9 cellular contexts compared by ENCODE assay signal in the genomic region with DNA sequence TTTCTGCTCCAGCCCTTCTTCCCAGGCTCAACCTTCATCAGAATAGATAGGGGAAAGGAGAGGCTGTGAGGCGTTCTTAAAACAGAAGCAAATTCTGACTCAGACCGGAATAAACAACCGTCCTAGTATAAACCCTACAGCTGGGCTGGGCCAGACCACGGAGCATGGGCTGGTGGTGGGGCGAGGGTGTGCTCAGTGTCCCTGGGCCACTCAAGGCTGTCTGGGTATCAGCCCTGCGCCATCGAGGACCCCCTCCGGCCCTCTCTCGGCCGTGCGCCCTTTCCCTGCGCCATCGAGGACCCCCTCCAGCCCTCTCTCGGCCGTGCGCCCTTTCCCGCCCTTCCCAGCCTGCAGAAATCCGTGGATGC. TPM values are rescaled to one million over a fixed set of nuclear protein-coding genes. Genes with fewer than 3 reads are reported as not detected.
A peak's percentile ranks its signal among the peaks of the same experiment; 100 is the strongest.
DNase-seq lines count a peak whose midpoint lies in the region; ATAC-seq and TF ChIP-seq lines count a peak whose summit lies in the region.
"Had no signal": no experiment of that assay in that cellular context is flagged by ENCODE, and none has a peak within 500 bp of the region (broad histone marks: within the 10 kb centered on the region; RNA-seq: fewer than 3 reads in every experiment).

No MANE protein-coding gene starts in this region.

- H3K36me3 ChIP-seq in OCI-LY3 (replicated peaks; ENCODE audit: low read depth, low read length) (no peaks in the 10 kb centered on the region), esophagus squamous epithelium (peaks cover 33 to 98% (median 49%) of the 10 kb centered on the region in 3 donors)

- H3K9me3 ChIP-seq in OCI-LY3 (ENCODE audit: insufficient read depth, low read length) (no peaks in the 10 kb centered on the region), esophagus squamous epithelium (no peaks in the 10 kb centered on the region)

- peaks cover 11% of the 10 kb centered on the region; the same call in 1 of the 2 replicates for H3K4me1 ChIP-seq in OCI-LY3 (ENCODE audit: low read length)
- H3K4me1 ChIP-seq in esophagus squamous epithelium: peaks cover 13 to 25% (median 14%) of the 10 kb centered on the region in 3 donors

- H3K4me3 ChIP-seq in OCI-LY3 (ENCODE audit: low read length) (no peak overlapping the region), esophagus squamous epithelium (peak overlapping the region; percentile 15 to 63 (median 44))

- no peak overlapping the region for H2AFZ ChIP-seq in OCI-LY3 (ENCODE audit: low read depth, low read length)

- intact Hi-C loops in esophagus squamous epithelium (cut with DNase I): loop anchor here (5.0 kb wide), 1 partner anchor 36 kb away; the partner anchor contains the start of gene CAPN2

- ATAC-seq in GM19035 (IDR thresholded peaks at IDR 0.05; ENCODE audit: unreplicated experiment): peak; percentile 89

- no peaks in the 10 kb centered on the region for H4K20me1 ChIP-seq in OCI-LY3 (ENCODE audit: insufficient read depth, low read length)

- TF ChIP-seq POLR2A in esophagus squamous epithelium (IDR thresholded peaks at IDR 0.05): no peak

- no peak for DNase-seq in esophagus squamous epithelium (lab: John Stamatoyannopoulos, UW)
- peak; percentile 29 for DNase-seq in occipital lobe (lab: John Stamatoyannopoulos, UW)
- no peak for DNase-seq in NOMO-1 treated with DMSO at 0.1 percent for 48 hours (lab: John Stamatoyannopoulos, UW; ENCODE audit: unreplicated experiment)
- DNase-seq in activated CD4-positive, CD25-positive, alpha-beta regulatory T cell treated with anti-CD3 and anti-CD28 coated beads, Interleukin-2, amount 50 U/mL, for 72 hours: no peak
- DNase-seq in NCI-H1105 (lab: John Stamatoyannopoulos, UW): no peak
- no peak for DNase-seq in activated CD8-positive, alpha-beta memory T cell treated with anti-CD3 and anti-CD28 coated beads for 24 hours

- peak overlapping the region; percentile 77; the same call in 1 of the 2 replicates for H3K4me2 ChIP-seq in OCI-LY3 (ENCODE audit: low read length)
- H3K4me2 ChIP-seq: KMS-11 had no signal

- H3K9ac ChIP-seq in OCI-LY3 (ENCODE audit: low read length): no peak overlapping the region
- H3K9ac ChIP-seq: KMS-11 had no signal

- TF ChIP-seq CTCF in OCI-LY3 (IDR thresholded peaks at IDR 0.05; ENCODE audit: low read depth, low read length): no peak
- no peak for TF ChIP-seq CTCF in esophagus squamous epithelium (IDR thresholded peaks at IDR 0.05)

- 47 to 63% methylated on average over 14 to 18 of the region's 18 CpGs for WGBS in esophagus squamous epithelium, 2 donors

- H3K79me2 ChIP-seq in OCI-LY3 (ENCODE audit: low read length): no peaks in the 10 kb centered on the region

- H3K27me3 ChIP-seq in OCI-LY3 (ENCODE audit: low read depth, low read length): no peaks in the 10 kb centered on the region
- no peaks in the 10 kb centered on the region for H3K27me3 ChIP-seq in esophagus squamous epithelium

- H3K27ac ChIP-seq in OCI-LY3 (ENCODE audit: low read length) (no peak overlapping the region), esophagus squamous epithelium (peak overlapping the region; percentile 51 to 82 (median 76))
- H3K27ac ChIP-seq: KMS-11 had no signal

RNA-seq across cellular contexts. Expression of gene CAPN2, which starts 36.0 kb away (rescaled TPM):
- total RNA-seq in esophagus squamous epithelium: 100 to 1,000 TPM; 145 to 234 (median 177) TPM
- total RNA-seq in occipital lobe: 41.5 TPM
